Comparison of ENCODE assay signal across 7 cellular contexts in genomic region chr2:151999058-151999457, GRCh38.
A peak's percentile ranks its signal among the peaks of the same experiment; 100 is the strongest.
DNase-seq lines count a peak whose midpoint lies in the region; ATAC-seq, FAIRE-seq and TF ChIP-seq lines count a peak whose summit lies in the region.

No MANE protein-coding gene starts in this region.

- H3K36me3 ChIP-seq in HepG2 (replicated peaks in 1 of 2; ENCODE audit: control insufficient read depth in 1 of 2, insufficient read depth in 2 of 2, low read length in 2 of 2): no peaks in the 10 kb centered on the region

- CTCF ChIA-PET in HepG2 (lab: Yijun Ruan, JAX; ENCODE audit: low intra/inter-chr PET ratio, low total read pairs): interaction anchor here (0.7 to 5.1 kb wide), 5 partner anchors 9 to 222 kb away, joined by 3 to 52 read pairs (median 4); no protein-coding TSS in a partner anchor

- no peak for TF ChIP-seq EP300 in HepG2 (IDR thresholded peaks at IDR 0.05; ENCODE audit: low read depth in 2 of 2, low read length in 2 of 2)
- TF ChIP-seq EP300 in HepG2 (CRISPR knock-in tag; IDR thresholded peaks at IDR 0.05; ENCODE audit: borderline replicate concordance): no peak

- H3K27me3 ChIP-seq in HepG2 (ENCODE audit: control insufficient read depth in 1 of 2, insufficient read depth in 2 of 2, low read length in 2 of 2): no peaks in the 10 kb centered on the region

- peaks cover under 1 to 2% of the 10 kb centered on the region in 2 donors for H3K4me1 Mint-ChIP-seq in stimulated activated naive B cell treated with anti-CD40 and anti-IgM and Interleukin-4, amounts not matched to agents 10 μg/mL and 1 μg/mL and 100 μg/mL, for 72 hours

- intact Hi-C loops in HepG2 (cut with micrococcal nuclease; ENCODE audit: unreplicated experiment): loop anchor here (1.0 to 5.0 kb wide), 3 partner anchors 26 to 357 kb away; partner anchors contain the start of gene ARL5A

- H3K4me2 ChIP-seq in HepG2 (ENCODE audit: low read depth, low read length): no peak overlapping the region

- H3K4me3 Mint-ChIP-seq in stimulated activated naive B cell treated with anti-CD40 and anti-IgM and Interleukin-4, amounts not matched to agents 10 μg/mL and 1 μg/mL and 100 μg/mL, for 72 hours: no peak overlapping the region

- no peak for TF ChIP-seq POLR2A in HepG2 (IDR thresholded peaks at IDR 0.05; ENCODE audit: insufficient read depth in 1 of 2, low read depth in 2 of 2, low read length in 2 of 2)

- in situ Hi-C loops in HepG2 (cut with HindIII; ENCODE audit: extremely low pct_ligation_motif_present, low pct_unique_long_range_greater_than_20kb): no loop called here

- FAIRE-seq in HepG2 (lab: Jason Lieb, UNC): peak; percentile 64

- 21% methylated on average over 6 of the region's 6 CpGs for WGBS in HepG2 (ENCODE audit: low lambda C conversion rate)

- ATAC-seq in HepG2: peak; percentile 64
- peak; percentile 77 to 85 for ATAC-seq in stimulated activated naive B cell treated with anti-CD40 and anti-IgM and Interleukin-4, amounts not matched to agents 10 μg/mL and 1 μg/mL and 100 μg/mL, for 72 hours (replicated peaks)

- peak; percentile 86 for TF ChIP-seq RAD21 in HepG2 (CRISPR knock-in tag; IDR thresholded peaks at IDR 0.05)

- no peak overlapping the region for H3K27ac Mint-ChIP-seq in stimulated activated naive B cell treated with anti-CD40 and anti-IgM and Interleukin-4, amounts not matched to agents 10 μg/mL and 1 μg/mL and 100 μg/mL, for 72 hours

- H3K4me3 ChIP-seq in GM12875 (ENCODE audit: low read depth, low read length) (no peak overlapping the region), HFF-Myc (replicated peaks; ENCODE audit: low read depth, low read length) (no peak overlapping the region), HepG2 (replicated peaks in 1 of 3; ENCODE audit: insufficient read depth in 1 of 3, low read depth in 2 of 3, low read length in 3 of 3) (no peak overlapping the region)

- peaks cover 55% of the 10 kb centered on the region for H3K4me1 ChIP-seq in HepG2 (ENCODE audit: insufficient read depth, low read length)

- DNase-seq in HFF-Myc (ENCODE audit: extremely low read depth, low read depth) (peak; percentile 9), NCI-H1105 treated with DMSO at 0.1 percent for 48 hours (lab: John Stamatoyannopoulos, UW) (peak; percentile 60), T-helper 9 cell (peak; percentile 28), caudate nucleus (lab: John Stamatoyannopoulos, UW) (peak in 32 of 61 donors; percentile 4 to 68 (median 15)), HepG2 (ENCODE audit: low spot score) (peak; percentile 77)
- peak; percentile 13 for DNase-seq in stimulated activated naive B cell treated with anti-CD40 and anti-IgM and Interleukin-4, amounts not matched to agents 10 μg/mL and 1 μg/mL and 100 μg/mL, for 72 hours

- no peak overlapping the region for H3K9ac ChIP-seq in HepG2 (ENCODE audit: insufficient read depth, low read depth, low read length)

- no peak overlapping the region for H3K27ac ChIP-seq in caudate nucleus (ENCODE audit: low read depth, low read length)
- H3K27ac ChIP-seq in HepG2 (ENCODE audit: extremely low read length, insufficient read depth, low read length): no peak overlapping the region

- no peaks in the 10 kb centered on the region for H3K36me3 Mint-ChIP-seq in stimulated activated naive B cell treated with anti-CD40 and anti-IgM and Interleukin-4, amounts not matched to agents 10 μg/mL and 1 μg/mL and 100 μg/mL, for 72 hours

- peak; percentile 89 for TF ChIP-seq CTCF in GM12875 (IDR thresholded peaks at IDR 0.05; ENCODE audit: borderline replicate concordance, insufficient read depth, low read depth, low read length)
- peak; percentile 85 for TF ChIP-seq CTCF in HFF-Myc (IDR thresholded peaks at IDR 0.05; ENCODE audit: low read depth, low read length, missing control alignments)
- peak; percentile 85 for TF ChIP-seq CTCF in HepG2 (CRISPR knock-in tag; IDR thresholded peaks at IDR 0.05)

- no peaks in the 10 kb centered on the region for H3K27me3 Mint-ChIP-seq in stimulated activated naive B cell treated with anti-CD40 and anti-IgM and Interleukin-4, amounts not matched to agents 10 μg/mL and 1 μg/mL and 100 μg/mL, for 72 hours

- no peaks in the 10 kb centered on the region for H3K9me3 Mint-ChIP-seq in stimulated activated naive B cell treated with anti-CD40 and anti-IgM and Interleukin-4, amounts not matched to agents 10 μg/mL and 1 μg/mL and 100 μg/mL, for 72 hours

- no peaks in the 10 kb centered on the region for H3K79me2 ChIP-seq in HepG2 (ENCODE audit: insufficient read depth, low read length)

- POLR2A ChIA-PET in HepG2 (lab: Yijun Ruan, JAX): no interaction called here

- H2AFZ ChIP-seq in HepG2 (ENCODE audit: low read length): no peak overlapping the region

- H4K20me1 ChIP-seq in HepG2 (ENCODE audit: insufficient read depth, low read length): no peaks in the 10 kb centered on the region

- no peaks in the 10 kb centered on the region for H3K9me3 ChIP-seq in HepG2 (ENCODE audit: low read length)

- no TSS peak for BruUV-seq in HepG2 (replicated peaks; lab: Mats Ljungman, UMichigan)

TF ChIP-seq in HepG2, 621 proteins besides CTCF, POLR2A, EP300 and RAD21 (continues in another document):
- no peak for TF ChIP-seq SMARCE1 (IDR thresholded peaks at IDR 0.05; ENCODE audit: borderline replicate concordance)
- TF ChIP-seq, protein P1, sequence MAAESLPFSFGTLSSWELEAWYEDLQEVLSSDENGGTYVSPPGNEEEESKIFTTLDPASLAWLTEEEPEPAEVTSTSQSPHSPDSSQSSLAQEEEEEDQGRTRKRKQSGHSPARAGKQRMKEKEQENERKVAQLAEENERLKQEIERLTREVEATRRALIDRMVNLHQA (CRISPR knock-in tag; IDR thresholded peaks at IDR 0.05): no peak
- TF ChIP-seq RXRA (CRISPR knock-in tag; IDR thresholded peaks at IDR 0.05): no peak
- no peak for TF ChIP-seq BCL3 (CRISPR knock-in tag; IDR thresholded peaks at IDR 0.05)
- no peak for TF ChIP-seq HDAC2 (CRISPR knock-in tag; IDR thresholded peaks at IDR 0.05)
- no peak for TF ChIP-seq NFKB2 (CRISPR knock-in tag; IDR thresholded peaks at IDR 0.05; ENCODE audit: borderline replicate concordance)
- TF ChIP-seq KDM3A (CRISPR knock-in tag; IDR thresholded peaks at IDR 0.05; ENCODE audit: low read depth): no peak
- TF ChIP-seq ZNF296 (CRISPR knock-in tag; conservative IDR thresholded peaks at IDR 0.05): no peak
- no peak for TF ChIP-seq RARA (CRISPR knock-in tag; IDR thresholded peaks at IDR 0.05)
- peak; percentile 33; the same call in 1 of the 2 replicates for TF ChIP-seq FOXK1 (CRISPR knock-in tag; IDR thresholded peaks at IDR 0.05; ENCODE audit: borderline replicate concordance, low read depth)
- TF ChIP-seq ZNF34 (CRISPR knock-in tag; IDR thresholded peaks at IDR 0.05; ENCODE audit: borderline replicate concordance): no peak
- TF ChIP-seq ZEB1 (IDR thresholded peaks at IDR 0.05; ENCODE audit: insufficient replicate concordance, low read depth): no peak
- no peak for TF ChIP-seq CBFB (CRISPR knock-in tag; IDR thresholded peaks at IDR 0.05)
- TF ChIP-seq, protein P2, sequence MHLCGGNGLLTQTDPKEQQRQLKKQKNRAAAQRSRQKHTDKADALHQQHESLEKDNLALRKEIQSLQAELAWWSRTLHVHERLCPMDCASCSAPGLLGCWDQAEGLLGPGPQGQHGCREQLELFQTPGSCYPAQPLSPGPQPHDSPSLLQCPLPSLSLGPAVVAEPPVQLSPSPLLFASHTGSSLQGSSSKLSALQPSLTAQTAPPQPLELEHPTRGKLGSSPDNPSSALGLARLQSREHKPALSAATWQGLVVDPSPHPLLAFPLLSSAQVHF (CRISPR knock-in tag; IDR thresholded peaks at IDR 0.05): no peak
- peak; percentile 77 for TF ChIP-seq STAG1 (CRISPR knock-in tag; IDR thresholded peaks at IDR 0.05)
- TF ChIP-seq PRDM15 (CRISPR knock-in tag; IDR thresholded peaks at IDR 0.05): no peak
- 0 out of 2 replicates have a peak, but pooled peaks have one; percentile 15 for TF ChIP-seq SALL1 (CRISPR knock-in tag; IDR thresholded peaks at IDR 0.05)
- TF ChIP-seq CENPX (CRISPR knock-in tag; IDR thresholded peaks at IDR 0.05): no peak
- TF ChIP-seq ZSCAN31 (CRISPR knock-in tag; IDR thresholded peaks at IDR 0.05; ENCODE audit: low read depth): no peak
- TF ChIP-seq NFKBIZ (CRISPR knock-in tag; IDR thresholded peaks at IDR 0.05): 0 out of 2 replicates have a peak, but pooled peaks have one; percentile 47

Comparison
In these comparisons a context has a peak if more than half of its experiments do, and no peak if none do; other contexts are left out.
1. DNase-seq: peak in every context shown above with its lines; median percentile 77 in HepG2; 60 in NCI-H1105 treated with DMSO at 0.1 percent for 48 hours; 28 in T-helper 9 cell; 15 in caudate nucleus; 13 in stimulated activated naive B cell treated with anti-CD40 and anti-IgM and Interleukin-4, amounts not matched to agents 10 μg/mL and 1 μg/mL and 100 μg/mL, for 72 hours; 9 in HFF-Myc.